In genomic region chr2:134389331-134389835, GRCh38 we compare ENCODE assay signal across 21 cellular contexts.
DNase-seq lines count a peak whose midpoint lies in the region; ATAC-seq, FAIRE-seq and TF ChIP-seq lines count a peak whose summit lies in the region.
"Had no signal": no experiment of that assay in that cellular context is flagged by ENCODE, and none has a peak within 500 bp of the region (broad histone marks: within the 10 kb centered on the region; RNA-seq: fewer than 3 reads in every experiment).

No MANE protein-coding gene starts in this region.

- no peaks in the 10 kb centered on the region for H3K4me1 ChIP-seq in gastrocnemius medialis

- peak; percentile 35 for FAIRE-seq in GM19239 (lab: Jason Lieb, UNC)
- FAIRE-seq: A204.1, HTR-8/SVneo had no signal

- H3K27me3 ChIP-seq in gastrocnemius medialis, result no peaks in the 10 kb centered on the region
- H3K27me3 ChIP-seq: BLaER1 treated with 17β-estradiol and CSF1 and Interleukin-3, amounts not matched to agents 10 nM and 100 nM had no signal

- intact Hi-C loops in posterior cingulate gyrus (cut with DNase I) (no loop called here), gastrocnemius medialis (cut with DNase I; ENCODE audit: low total_unique reads) (no loop called here)

- no peak for ATAC-seq in gastrocnemius medialis
- ATAC-seq: GM23338, HCT116 had no signal

- TF ChIP-seq CTCF in gastrocnemius medialis (IDR thresholded peaks at IDR 0.05 in 4 of 5, conservative IDR thresholded peaks at IDR 0.05 in 1 of 5), result no peak

- no peak overlapping the region for H3K27ac ChIP-seq in gastrocnemius medialis
- H3K27ac ChIP-seq: BLaER1 treated with 17β-estradiol and CSF1 and Interleukin-3, amounts not matched to agents 10 nM and 100 nM; HL-60 had no signal

- H3K9me3 ChIP-seq in gastrocnemius medialis, result no peaks in the 10 kb centered on the region
- H3K9me3 ChIP-seq: BLaER1 treated with 17β-estradiol and CSF1 and Interleukin-3, amounts not matched to agents 10 nM and 100 nM had no signal

- DNase-seq in D341Med (ENCODE audit: low spot score) (peak; percentile 58), GM19239 (ENCODE audit: insufficient read length, low spot score) (no peak), NCI-H446 treated with DMSO at 0.1 percent for 48 hours (lab: John Stamatoyannopoulos, UW) (peak; percentile 88), cerebellum (ENCODE audit: low spot score) (peak; percentile 32), COLO668 (lab: John Stamatoyannopoulos, UW; ENCODE audit: unreplicated experiment) (no peak), posterior cingulate gyrus (no peak), globus pallidus (ENCODE audit: low spot score) (no peak), gastrocnemius medialis (no peak)
- DNase-seq: CD8-positive, alpha-beta memory T cell; DMS153; NCI-H2029; NCI-H526 treated with DMSO at 0.1 percent for 48 hours; OCI-M1; RPMI8226; SIG-M5 had no signal

- no peak for TF ChIP-seq POLR2A in gastrocnemius medialis (IDR thresholded peaks at IDR 0.05)

- H3K4me3 ChIP-seq in gastrocnemius medialis, result no peak overlapping the region
- H3K4me3 ChIP-seq: BLaER1 treated with 17β-estradiol and CSF1 and Interleukin-3, amounts not matched to agents 10 nM and 100 nM; GM23338 had no signal

- in situ Hi-C loops in gastrocnemius medialis (cut with MboI; ENCODE audit: low sequenced_read_pairs in 4 of 4), result no loop called here

- no peaks in the 10 kb centered on the region for H3K36me3 ChIP-seq in gastrocnemius medialis

Comparison
In these comparisons a context has a peak if more than half of its experiments do, and no peak if none do; other contexts are left out.
1. DNase-seq: peak in D341Med (single experiment), NCI-H446 treated with DMSO at 0.1 percent for 48 hours (single experiment) and cerebellum (single experiment); none in GM19239 (single experiment), COLO668 (single experiment), posterior cingulate gyrus (0 of 10), globus pallidus (single experiment) and gastrocnemius medialis (0 of 2).